Comparison of ENCODE assay signal across 24 cellular contexts in the genomic region with DNA sequence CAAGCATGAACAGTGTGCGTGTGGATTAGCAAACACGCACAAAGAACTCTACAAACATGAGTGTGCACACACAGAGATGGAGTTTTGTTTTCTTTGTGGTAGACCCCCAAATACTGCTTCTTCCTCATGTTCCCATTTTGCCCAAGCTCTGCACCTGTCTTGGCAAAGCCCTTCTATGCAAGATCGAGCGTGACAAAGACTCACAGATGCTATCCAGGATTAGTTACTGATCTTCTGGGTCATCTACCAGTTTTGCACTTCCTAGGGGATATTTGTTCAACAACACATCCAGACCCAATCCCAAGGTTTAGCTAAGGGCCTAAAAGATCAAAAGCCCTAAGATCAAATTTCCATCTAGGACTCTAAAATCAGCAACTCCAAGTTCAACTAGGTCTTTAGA. TPM values are rescaled to one million over a fixed set of nuclear protein-coding genes. Genes with fewer than 3 reads are reported as not detected.
"Had no signal": no experiment of that assay in that cellular context is flagged by ENCODE, and none has a peak within 500 bp of the region (broad histone marks: within the 10 kb centered on the region; RNA-seq: fewer than 3 reads in every experiment).

No MANE protein-coding gene starts in this region.

- H3K27me3 ChIP-seq: heart left ventricle, pancreas, right atrium auricular region, right lobe of liver, stomach, tibial artery, upper lobe of right lung had no signal

- H3K27ac ChIP-seq: heart left ventricle, left ventricle myocardium inferior, pancreas, right atrium auricular region, right lobe of liver, skin epidermis, stomach, thoracic aorta, tibial artery, upper lobe of right lung had no signal

- DNase-seq: heart left ventricle; hypothalamus; islet precursor cell; left ventricle myocardium inferior; mesendoderm; naive thymus-derived CD8-positive, alpha-beta T cell; nucleus accumbens; pancreas; right lobe of liver; stimulated activated CD4-positive, alpha-beta T cell treated with anti-CD3 and anti-CD28 coated beads, Interleukin-12 subunit alpha, Interleukin-12 subunit beta, amount 100 ng/mL, for 4 hours; stimulated activated CD4-positive, alpha-beta T cell treated with anti-CD3 and anti-CD28 coated beads, Interleukin-15, amount 100 ng/mL, for 24 hours; stimulated activated CD4-positive, alpha-beta T cell treated with anti-CD3 and anti-CD28 coated beads, Interleukin-2, amount 100 ng/mL, for 24 hours; stimulated activated CD4-positive, alpha-beta T cell treated with anti-CD3 and anti-CD28 coated beads, Interleukin-4, amount 100 ng/mL, for 1 hour; stimulated activated naive B cell treated with anti-CD40 and anti-IgM and Interleukin-4, amounts not matched to agents 10 μg/mL and 1 μg/mL and 100 μg/mL, for 72 hours; stimulated activated naive CD8-positive, alpha-beta T cell treated with anti-CD3 and anti-CD28 coated beads, Interleukin-15, Interleukin-2, amounts not matched to agents 100 U/mL and 50 U/mL, for 24 hours; stomach; tibial artery; upper lobe of right lung had no signal

- H3K4me1 ChIP-seq: pancreas, right atrium auricular region, tibial artery had no signal

- H3K4me3 ChIP-seq: heart left ventricle, left ventricle myocardium inferior, lung, pancreas, right atrium auricular region, right lobe of liver, skin epidermis, stomach, thoracic aorta, tibial artery, upper lobe of right lung had no signal

- H3K36me3 ChIP-seq: heart left ventricle, left ventricle myocardium inferior, pancreas, right atrium auricular region, right lobe of liver, stomach, thoracic aorta, tibial artery, upper lobe of right lung had no signal

- H3K9me3 ChIP-seq: heart left ventricle, left ventricle myocardium inferior, pancreas, right atrium auricular region, right lobe of liver, stomach, thoracic aorta, tibial artery, upper lobe of right lung had no signal

RNA-seq across cellular contexts. Expression of a gene that starts 16.0 kb away (rescaled TPM):
- total RNA-seq: left ventricle myocardium inferior, osteoblast, right lobe of liver, thoracic aorta had no signal
- polyA plus RNA-seq: naive thymus-derived CD8-positive, alpha-beta T cell had no signal

RNA-seq across cellular contexts. Expression of a gene that starts 16.1 kb away (rescaled TPM):
- total RNA-seq: left ventricle myocardium inferior; naive thymus-derived CD8-positive, alpha-beta T cell; osteoblast; posterior vena cava; right lobe of liver; thoracic aorta had no signal

RNA-seq across cellular contexts. Expression of a gene that starts 50.7 kb away (rescaled TPM):
- total RNA-seq: naive thymus-derived CD8-positive, alpha-beta T cell had no signal
- polyA plus RNA-seq: naive thymus-derived CD8-positive, alpha-beta T cell had no signal
